25 cellular contexts compared by ENCODE assay signal in genomic region chr21:44762221-44763049, GRCh38. TPM values are rescaled to one million over a fixed set of nuclear protein-coding genes. Genes with fewer than 3 reads are reported as not detected.
DNase-seq lines count a peak whose midpoint lies in the region; ATAC-seq and TF ChIP-seq lines count a peak whose summit lies in the region.
"Had no signal": no experiment of that assay in that cellular context is flagged by ENCODE, and none has a peak within 500 bp of the region (broad histone marks: within the 10 kb centered on the region; RNA-seq: fewer than 3 reads in every experiment).

No MANE protein-coding gene starts in this region.

- H3K4me3 Mint-ChIP-seq in chondrocyte (ENCODE audit: unreplicated experiment): no peak overlapping the region
- H3K4me3 Mint-ChIP-seq: CD8-positive, alpha-beta memory T cell; HFFc6 had no signal

- TF ChIP-seq POLR2A in right lobe of liver (IDR thresholded peaks at IDR 0.05): no peak

- H3K9me3 ChIP-seq in heart right ventricle (no peaks in the 10 kb centered on the region), right lobe of liver (no peaks in the 10 kb centered on the region), smooth muscle cell (replicated peaks; ENCODE audit: low read depth) (no peaks in the 10 kb centered on the region), osteoblast (ENCODE audit: low read depth, low read length) (no peaks in the 10 kb centered on the region)
- H3K9me3 ChIP-seq: MG63, SJSA1 had no signal

- no peaks in the 10 kb centered on the region for H3K9me3 Mint-ChIP-seq in chondrocyte (ENCODE audit: low read depth)
- H3K9me3 Mint-ChIP-seq: CD8-positive, alpha-beta memory T cell; HFFc6 had no signal

- intact Hi-C loops in Right ventricle myocardium superior (cut with DNase I) (no loop called here), heart right ventricle (cut with DNase I) (no loop called here), right lobe of liver (cut with DNase I) (no loop called here)

- no peaks in the 10 kb centered on the region for H3K36me3 Mint-ChIP-seq in chondrocyte (ENCODE audit: low read depth)

- ATAC-seq in Right ventricle myocardium superior (ENCODE audit: poor library complexity) (no peak), heart right ventricle (no peak), right lobe of liver (peak; percentile 84 to 94 (median 92)), GM21526 (IDR thresholded peaks at IDR 0.05; ENCODE audit: low FRiP score, unreplicated experiment) (no peak)
- ATAC-seq: K562, Panc1 had no signal

- H3K4me2 ChIP-seq in smooth muscle cell (no peak overlapping the region), osteoblast (ENCODE audit: insufficient read depth, low read length) (no peak overlapping the region)

- H2AFZ ChIP-seq in smooth muscle cell (ENCODE audit: low read depth) (no peak overlapping the region), osteoblast (ENCODE audit: low read length) (no peak overlapping the region)

- no peak overlapping the region for H3K27ac Mint-ChIP-seq in chondrocyte (ENCODE audit: unreplicated experiment)
- H3K27ac Mint-ChIP-seq: HFFc6 had no signal

- H4K20me1 ChIP-seq in smooth muscle cell (ENCODE audit: low read depth) (no peaks in the 10 kb centered on the region), osteoblast (ENCODE audit: insufficient read depth, low read length) (no peaks in the 10 kb centered on the region)

- H3K9ac ChIP-seq in smooth muscle cell (ENCODE audit: low read depth): no peak overlapping the region

- DNase-seq in Right ventricle myocardium superior: peak; percentile 30
- no peak for DNase-seq in heart right ventricle
- DNase-seq in chondrocyte (ENCODE audit: low spot score): peak; percentile 67
- peak; percentile 74 to 85 (median 79) for DNase-seq in right lobe of liver
- DNase-seq in GM03348 (ENCODE audit: low spot score): no peak
- DNase-seq in smooth muscle cell (lab: John Stamatoyannopoulos, UW; ENCODE audit: unreplicated experiment): no peak
- DNase-seq in osteoblast (ENCODE audit: insufficient read length, low spot score, missing footprints): no peak
- DNase-seq: Calu3; CD8-positive, alpha-beta memory T cell; GDM1; HFFc6; MG63; NCI-H1048; NCI-H1417 treated with DMSO at 0.1 percent for 48 hours; NCI-H2107; NCI-H510A; NK-92 treated with Interleukin-12 subunit alpha and Interleukin-12 subunit beta, amount 100 ng/mL, for 24 hours had no signal

- H3K79me2 ChIP-seq in smooth muscle cell (ENCODE audit: low read depth) (no peaks in the 10 kb centered on the region), osteoblast (ENCODE audit: insufficient read depth, low read length) (no peaks in the 10 kb centered on the region)

- H3K4me1 ChIP-seq in heart right ventricle (peaks cover 0 to 12% (median 0%) of the 10 kb centered on the region in 9 donors), right lobe of liver (peaks cover 0 to 4% (median 0%) of the 10 kb centered on the region in 4 donors), smooth muscle cell (ENCODE audit: low read depth) (no peaks in the 10 kb centered on the region), osteoblast (ENCODE audit: insufficient read depth, low read length) (peaks cover 8% of the 10 kb centered on the region)

- H3K36me3 ChIP-seq in heart right ventricle (no peaks in the 10 kb centered on the region), right lobe of liver (no peaks in the 10 kb centered on the region), smooth muscle cell (ENCODE audit: low read depth) (no peaks in the 10 kb centered on the region), osteoblast (ENCODE audit: insufficient read depth, low read length) (no peaks in the 10 kb centered on the region)
- H3K36me3 ChIP-seq: MG63, SJSA1 had no signal

- H3K27me3 Mint-ChIP-seq in chondrocyte (ENCODE audit: low read depth): no peaks in the 10 kb centered on the region
- H3K27me3 Mint-ChIP-seq: CD8-positive, alpha-beta memory T cell had no signal

- 89 to 90% methylated on average over 24 of the region's 24 CpGs for WGBS in heart right ventricle, 2 donors
- 73% methylated on average over 9 of the region's 24 CpGs for WGBS in right lobe of liver (ENCODE audit: insufficient coverage, low coverage, low lambda C conversion rate, missing lambda C conversion rate)
- WGBS in smooth muscle cell (ENCODE audit: low lambda C conversion rate): 91% methylated on average over 24 of the region's 24 CpGs

- no peak overlapping the region for H3K4me3 ChIP-seq in heart right ventricle
- no peak overlapping the region for H3K4me3 ChIP-seq in right lobe of liver
- H3K4me3 ChIP-seq in smooth muscle cell: no peak overlapping the region
- H3K4me3 ChIP-seq in osteoblast (ENCODE audit: insufficient read depth, low read length): no peak overlapping the region
- H3K4me3 ChIP-seq: K562, MG63, SJSA1 had no signal

- H3K4me1 Mint-ChIP-seq in chondrocyte (ENCODE audit: low read depth): peaks cover 7% of the 10 kb centered on the region

- no peak overlapping the region for H3K27ac ChIP-seq in heart right ventricle
- H3K27ac ChIP-seq in right lobe of liver: no peak overlapping the region
- H3K27ac ChIP-seq in smooth muscle cell (ENCODE audit: low read depth): no peak overlapping the region
- no peak overlapping the region for H3K27ac ChIP-seq in osteoblast (ENCODE audit: low read depth, low read length)
- H3K27ac ChIP-seq: C4-2B, SJSA1 had no signal

- no peak for TF ChIP-seq CTCF in heart right ventricle (IDR thresholded peaks at IDR 0.05)
- TF ChIP-seq CTCF in chondrocyte (IDR thresholded peaks at IDR 0.05): no peak
- no peak for TF ChIP-seq CTCF in right lobe of liver (IDR thresholded peaks at IDR 0.05)
- TF ChIP-seq CTCF in smooth muscle cell (IDR thresholded peaks at IDR 0.05; ENCODE audit: borderline replicate concordance, insufficient read depth, poor library complexity, severe bottlenecking): no peak
- TF ChIP-seq CTCF in osteoblast (IDR thresholded peaks at IDR 0.05; ENCODE audit: extremely low read depth, low read depth, low read length): no peak

- H3F3A ChIP-seq in smooth muscle cell (ENCODE audit: low read depth): no peaks in the 10 kb centered on the region

- H3K27me3 ChIP-seq in heart right ventricle (no peaks in the 10 kb centered on the region), right lobe of liver (no peaks in the 10 kb centered on the region), smooth muscle cell (ENCODE audit: low read depth) (no peaks in the 10 kb centered on the region), osteoblast (ENCODE audit: insufficient read depth, low read length) (no peaks in the 10 kb centered on the region)
- H3K27me3 ChIP-seq: MG63, SJSA1 had no signal

RNA-seq across cellular contexts. Expression of gene UBE2G2, which starts 39.2 kb away (rescaled TPM):
- total RNA-seq in Right ventricle myocardium superior (64.5 TPM), heart right ventricle (10 to 100 TPM; 58.1 to 89.5 (median 67.0) TPM), chondrocyte (48.5 to 75.5 TPM (median 54.8 TPM) in 3 replicates), right lobe of liver (10 to 100 TPM; 41.5 to 54.6 (median 49.9) TPM), smooth muscle cell (34.1 and 35.6 TPM in 2 replicates), osteoblast (75.3 and 94.3 TPM in 2 replicates)
- polyA plus RNA-seq in heart right ventricle (10 to 100 TPM; 39.6 to 59.3 TPM), smooth muscle cell (33.1 and 38.0 TPM in 2 replicates)

RNA-seq across cellular contexts. Expression of gene TSPEAR, which starts 51.1 kb away (rescaled TPM):
- total RNA-seq in Right ventricle myocardium superior (0.51 TPM), heart right ventricle (1 to 10 TPM in 4 of 10 donors, under 1 TPM in 3, not detected in 3; 0.12 to 2.1 (median 1.0) TPM), chondrocyte (0.15 to 0.38 TPM in 2 of 3 replicates, not detected in the other), right lobe of liver (not detected), smooth muscle cell (not detected in 2 replicates), osteoblast (not detected in 2 replicates)
- polyA plus RNA-seq in heart right ventricle (1 to 10 TPM in 1 of 2 donors, under 1 TPM in 1; under 0.01 to 3.4 TPM), smooth muscle cell (0.71 and 1.7 TPM in 2 replicates)
- total RNA-seq: A172; Calu3; CD8-positive, alpha-beta memory T cell; HFFc6; K562; LHCN-M2; SJSA1 had no signal
- polyA plus RNA-seq: AG04450, K562 had no signal

RNA-seq across cellular contexts. Expression of gene SUMO3, which starts 55.4 kb away (rescaled TPM):
- 66.5 TPM for total RNA-seq in Right ventricle myocardium superior
- total RNA-seq in heart right ventricle: 10 to 100 TPM; 56.9 to 80.9 (median 72.6) TPM
- 10 to 100 TPM; 14.9 to 70.0 TPM for polyA plus RNA-seq in heart right ventricle
- 51.3 to 60.3 TPM (median 52.3 TPM) in 3 replicates for total RNA-seq in chondrocyte
- 10 to 100 TPM; 33.4 to 41.2 (median 36.6) TPM for total RNA-seq in right lobe of liver
- 82.8 and 87.9 TPM in 2 replicates for total RNA-seq in smooth muscle cell
- 116 and 124 TPM in 2 replicates for polyA plus RNA-seq in smooth muscle cell
- total RNA-seq in osteoblast: 80.7 and 82.8 TPM in 2 replicates

Comparison
In these comparisons a context has a peak if more than half of its experiments do, and no peak if none do; other contexts are left out.
1. DNase-seq: peak in Right ventricle myocardium superior (single experiment), chondrocyte (single experiment) and right lobe of liver (3 of 3); none in heart right ventricle (0 of 2), GM03348 (single experiment), smooth muscle cell (single experiment) and osteoblast (single experiment).
2. ATAC-seq: peak in right lobe of liver (4 of 4); none in Right ventricle myocardium superior (single experiment), heart right ventricle (0 of 8) and GM21526 (single experiment).